In genomic region chr12:27627836-27628469, GRCh38 we compare ENCODE assay signal across 7 cellular contexts.
DNase-seq lines count a peak whose midpoint lies in the region; ATAC-seq and TF ChIP-seq lines count a peak whose summit lies in the region.
"Not testable (repeated sequence)": the region's sequence is repeated elsewhere in the genome, so short reads cannot be mapped to it uniquely, and the experiment has no call there.

No MANE protein-coding gene starts in this region.

- not testable (repeated sequence) for H3K27me3 ChIP-seq in stomach

- not testable (repeated sequence) for H3K4me3 Mint-ChIP-seq in T-helper 1 cell treated with Interleukin-12 subunit alpha and Interleukin-12 subunit beta and Interleukin-4 antibody, amounts not matched to agents 30 μg/mL and 1 μg/mL, for 36 hours
- peak overlapping the region; percentile 54 for H3K4me3 Mint-ChIP-seq in chondrocyte (ENCODE audit: unreplicated experiment)
- H3K4me3 Mint-ChIP-seq in osteocyte (ENCODE audit: unreplicated experiment): peak overlapping the region; percentile 44

- H3K4me3 ChIP-seq in fibroblast of the aortic adventitia (ENCODE audit: low read depth, low read length): peak overlapping the region; percentile 9
- not testable (repeated sequence) for H3K4me3 ChIP-seq in stomach

- H3K4me1 Mint-ChIP-seq in T-helper 1 cell treated with Interleukin-12 subunit alpha and Interleukin-12 subunit beta and Interleukin-4 antibody, amounts not matched to agents 30 μg/mL and 1 μg/mL, for 36 hours (ENCODE audit: low read depth): peaks cover 34% of the 10 kb centered on the region
- H3K4me1 Mint-ChIP-seq in chondrocyte (ENCODE audit: low read depth) (peaks cover 65% of the 10 kb centered on the region), osteocyte (ENCODE audit: unreplicated experiment) (peaks cover 47% of the 10 kb centered on the region)

- TF ChIP-seq EP300 in stomach (IDR thresholded peaks at IDR 0.05): not testable (repeated sequence)

- H3K36me3 Mint-ChIP-seq in T-helper 1 cell treated with Interleukin-12 subunit alpha and Interleukin-12 subunit beta and Interleukin-4 antibody, amounts not matched to agents 30 μg/mL and 1 μg/mL, for 36 hours (ENCODE audit: low read depth); activated naive CD4-positive, alpha-beta T cell treated with anti-CD3 and anti-CD28 coated beads, Interleukin-2, amount 50 U/mL, for 72 hours; chondrocyte (ENCODE audit: low read depth); osteocyte (ENCODE audit: unreplicated experiment): not testable (repeated sequence)

- H3K27me3 Mint-ChIP-seq in T-helper 1 cell treated with Interleukin-12 subunit alpha and Interleukin-12 subunit beta and Interleukin-4 antibody, amounts not matched to agents 30 μg/mL and 1 μg/mL, for 36 hours (ENCODE audit: low read depth); chondrocyte (ENCODE audit: low read depth); osteocyte (ENCODE audit: unreplicated experiment): not testable (repeated sequence)

- peak overlapping the region; percentile 15 for H3K27ac Mint-ChIP-seq in T-helper 1 cell treated with Interleukin-12 subunit alpha and Interleukin-12 subunit beta and Interleukin-4 antibody, amounts not matched to agents 30 μg/mL and 1 μg/mL, for 36 hours
- H3K27ac Mint-ChIP-seq in activated naive CD4-positive, alpha-beta T cell treated with anti-CD3 and anti-CD28 coated beads, Interleukin-2, amount 50 U/mL, for 72 hours: not testable (repeated sequence)
- peak overlapping the region; percentile 96 for H3K27ac Mint-ChIP-seq in chondrocyte (ENCODE audit: unreplicated experiment)
- H3K27ac Mint-ChIP-seq in osteocyte (ENCODE audit: unreplicated experiment): peak overlapping the region; percentile 92

- TF ChIP-seq POLR2A in stomach (IDR thresholded peaks at IDR 0.05): not testable (repeated sequence)

- not testable (repeated sequence) for H3K36me3 ChIP-seq in stomach

- WGBS in stomach, 5 donors: 38 to 53% (median 51%) methylated on average over 2 of the region's 2 CpGs

- ATAC-seq in activated naive CD4-positive, alpha-beta T cell treated with anti-CD3 and anti-CD28 coated beads, Interleukin-2, amount 50 U/mL, for 72 hours: peak; percentile 66 to 83

- H3K4me1 ChIP-seq in stomach: peaks cover 4 to 44% (median 28%) of the 10 kb centered on the region in 4 donors

- H3K9me3 ChIP-seq in stomach: not testable (repeated sequence)

- TF ChIP-seq CTCF in chondrocyte (IDR thresholded peaks at IDR 0.05); fibroblast of the aortic adventitia (IDR thresholded peaks at IDR 0.05; ENCODE audit: insufficient read depth, low read length); osteocyte (IDR thresholded peaks at IDR 0.05); stomach (IDR thresholded peaks at IDR 0.05): not testable (repeated sequence)

- not testable (repeated sequence) for H3K9me3 Mint-ChIP-seq in T-helper 1 cell treated with Interleukin-12 subunit alpha and Interleukin-12 subunit beta and Interleukin-4 antibody, amounts not matched to agents 30 μg/mL and 1 μg/mL, for 36 hours; activated naive CD4-positive, alpha-beta T cell treated with anti-CD3 and anti-CD28 coated beads, Interleukin-2, amount 50 U/mL, for 72 hours; chondrocyte (ENCODE audit: low read depth); osteocyte (ENCODE audit: unreplicated experiment)

- peak overlapping the region in 3 of 5 donors; percentile 27 to 62 (median 40) for H3K27ac ChIP-seq in stomach

- intact Hi-C loops in stomach (cut with DNase I; ENCODE audit: low total_unique reads): not testable (repeated sequence)

- DNase-seq in HT1080 (ENCODE audit: low read depth): peak; percentile 67
- not testable (repeated sequence) for DNase-seq in activated naive CD4-positive, alpha-beta T cell treated with anti-CD3 and anti-CD28 coated beads, Interleukin-2, amount 50 U/mL, for 72 hours (ENCODE audit: low spot score in 2 of 2); chondrocyte (ENCODE audit: low spot score); fibroblast of the aortic adventitia (ENCODE audit: low read depth); osteocyte (ENCODE audit: extremely low spot score, unreplicated experiment); stomach
